Comparison of ENCODE assay signal across 9 cellular contexts in genomic region chr10:70664702-70665195, GRCh38. TPM values are rescaled to one million over a fixed set of nuclear protein-coding genes. Genes with fewer than 3 reads are reported as not detected.
DNase-seq lines count a peak whose midpoint lies in the region; ATAC-seq and TF ChIP-seq lines count a peak whose summit lies in the region.
"Had no signal": no experiment of that assay in that cellular context is flagged by ENCODE, and none has a peak within 500 bp of the region (broad histone marks: within the 10 kb centered on the region; RNA-seq: fewer than 3 reads in every experiment).

No MANE protein-coding gene starts in this region.

- ATAC-seq in stimulated activated naive B cell treated with anti-CD40 and anti-IgM and Interleukin-4, amounts not matched to agents 10 μg/mL and 1 μg/mL and 100 μg/mL, for 72 hours (replicated peaks): peak; percentile 58 to 87
- ATAC-seq in GM18519 (IDR thresholded peaks at IDR 0.05; ENCODE audit: low FRiP score, unreplicated experiment) (no peak), GM19395 (IDR thresholded peaks at IDR 0.05; ENCODE audit: unreplicated experiment) (no peak)

- H2AFZ ChIP-seq in SK-N-SH (ENCODE audit: low read depth): 0 out of 2 replicates have a peak overlapping the region, but pooled peaks have one; percentile 37

- H3K9me3 Mint-ChIP-seq in stimulated activated naive B cell treated with anti-CD40 and anti-IgM and Interleukin-4, amounts not matched to agents 10 μg/mL and 1 μg/mL and 100 μg/mL, for 72 hours: peaks cover 5 to 8% of the 10 kb centered on the region in 2 donors

- no peak overlapping the region for H3K4me3 Mint-ChIP-seq in stimulated activated naive B cell treated with anti-CD40 and anti-IgM and Interleukin-4, amounts not matched to agents 10 μg/mL and 1 μg/mL and 100 μg/mL, for 72 hours

- intact Hi-C loops in cardiac septum (cut with DNase I): no loop called here

- POLR2A ChIA-PET in SK-N-SH (lab: Yijun Ruan, JAX): interaction anchor here (0.6 to 1.2 kb wide), 3 partner anchors 29 to 203 kb away, joined by 3 read pairs; no protein-coding TSS in a partner anchor

- H3K4me2 ChIP-seq in SK-N-SH: peak overlapping the region; percentile 39; the same call in 1 of the 2 replicates

- no peak overlapping the region for H3K4me3 ChIP-seq in SK-N-SH (ENCODE audit: low read depth in 2 of 2, low read length in 1 of 2)

- TF ChIP-seq RAD21 in SK-N-SH (IDR thresholded peaks at IDR 0.05; ENCODE audit: low read length): no peak

- no peaks in the 10 kb centered on the region for H3K9me3 ChIP-seq in SK-N-SH

- H4K20me1 ChIP-seq in SK-N-SH (ENCODE audit: insufficient read depth): no peaks in the 10 kb centered on the region

- DNase-seq in NCI-H510A treated with DMSO at 0.1 percent for 48 hours (lab: John Stamatoyannopoulos, UW) (peak; percentile 16), NCI-H510A (lab: John Stamatoyannopoulos, UW) (no peak), SK-N-SH (peak; percentile 78), cardiac septum (ENCODE audit: low spot score) (peak; percentile 66), HT-29 (ENCODE audit: low spot score) (no peak)
- DNase-seq in stimulated activated naive B cell treated with anti-CD40 and anti-IgM and Interleukin-4, amounts not matched to agents 10 μg/mL and 1 μg/mL and 100 μg/mL, for 72 hours: no peak

- no peak for TF ChIP-seq CTCF in SK-N-SH (IDR thresholded peaks at IDR 0.05)

- peaks cover 10% of the 10 kb centered on the region for H3F3A ChIP-seq in SK-N-SH (replicated peaks; ENCODE audit: insufficient read depth)

- H3K27me3 ChIP-seq in SK-N-SH (ENCODE audit: insufficient read depth): no peaks in the 10 kb centered on the region

- H3K36me3 Mint-ChIP-seq in stimulated activated naive B cell treated with anti-CD40 and anti-IgM and Interleukin-4, amounts not matched to agents 10 μg/mL and 1 μg/mL and 100 μg/mL, for 72 hours: no peaks in the 10 kb centered on the region

- peaks cover 26 to 31% of the 10 kb centered on the region in 2 donors for H3K27me3 Mint-ChIP-seq in stimulated activated naive B cell treated with anti-CD40 and anti-IgM and Interleukin-4, amounts not matched to agents 10 μg/mL and 1 μg/mL and 100 μg/mL, for 72 hours

- peaks cover 15% of the 10 kb centered on the region in 2 experiments for H3K4me1 ChIP-seq in SK-N-SH (ENCODE audit: control insufficient read depth in 1 of 2, insufficient read depth in 2 of 2, low read depth in 1 of 2, low read length in 1 of 2)

- H3K79me2 ChIP-seq in SK-N-SH (ENCODE audit: insufficient read depth): no peaks in the 10 kb centered on the region

- CTCF ChIA-PET in SK-N-SH (lab: Yijun Ruan, JAX): interaction anchor here (1.0 kb wide), 2 partner anchors 20 to 105 kb away, joined by 3 read pairs; no protein-coding TSS in a partner anchor

- peak overlapping the region; percentile 67 for H3K9ac ChIP-seq in SK-N-SH

- H3K27ac Mint-ChIP-seq in stimulated activated naive B cell treated with anti-CD40 and anti-IgM and Interleukin-4, amounts not matched to agents 10 μg/mL and 1 μg/mL and 100 μg/mL, for 72 hours: peak overlapping the region; percentile 11

- TF ChIP-seq EP300 in SK-N-SH (IDR thresholded peaks at IDR 0.05; ENCODE audit: borderline replicate concordance in 1 of 2, low read depth in 1 of 2, low read length in 1 of 2): peak; percentile 42 to 93; a peak in 3 of 4 replicates

- peak overlapping the region; percentile 68 to 93 for H3K27ac ChIP-seq in SK-N-SH (ENCODE audit: low read depth in 2 of 2, low read length in 1 of 2)

- H3K9me2 ChIP-seq in SK-N-SH: no peaks in the 10 kb centered on the region

- WGBS in SK-N-SH (ENCODE audit: low lambda C conversion rate): 10% methylated on average over 6 of the region's 6 CpGs

- peaks cover 7 to 8% of the 10 kb centered on the region in 2 donors for H3K4me1 Mint-ChIP-seq in stimulated activated naive B cell treated with anti-CD40 and anti-IgM and Interleukin-4, amounts not matched to agents 10 μg/mL and 1 μg/mL and 100 μg/mL, for 72 hours

- H3K36me3 ChIP-seq in SK-N-SH (replicated peaks in 1 of 2; ENCODE audit: control insufficient read depth in 1 of 2, insufficient read depth in 2 of 2, low read length in 1 of 2): no peaks in the 10 kb centered on the region

TF ChIP-seq in SK-N-SH, 30 proteins besides CTCF, POLR2A, EP300 and RAD21 (continues in another document):
- TF ChIP-seq SMC3 (IDR thresholded peaks at IDR 0.05; ENCODE audit: low read depth, low read length): no peak
- peak; percentile 67; the same call in 1 of the 2 replicates for TF ChIP-seq USF1 (IDR thresholded peaks at IDR 0.05; ENCODE audit: borderline replicate concordance, low read depth)
- no peak for TF ChIP-seq IRF3 (IDR thresholded peaks at IDR 0.05; ENCODE audit: low read depth, low read length)
- peak; percentile 84 for TF ChIP-seq FOSL2 (IDR thresholded peaks at IDR 0.05; ENCODE audit: borderline replicate concordance, low read depth)
- TF ChIP-seq RFX5 (IDR thresholded peaks at IDR 0.05; ENCODE audit: low read length): no peak
- peak; percentile 56 for TF ChIP-seq CHD2 (IDR thresholded peaks at IDR 0.05; ENCODE audit: low read length, partially characterized antibody)
- no peak for TF ChIP-seq EZH2phosphoT487 (IDR thresholded peaks at IDR 0.05; ENCODE audit: borderline replicate concordance, low read depth)
- no peak for TF ChIP-seq ZBTB33 (IDR thresholded peaks at IDR 0.05; ENCODE audit: borderline replicate concordance, low read depth)
- peak; percentile 96 for TF ChIP-seq RXRA (IDR thresholded peaks at IDR 0.05; ENCODE audit: borderline replicate concordance, low read depth)
- TF ChIP-seq USF2 (IDR thresholded peaks at IDR 0.05; ENCODE audit: borderline replicate concordance, low read depth, low read length): no peak
- TF ChIP-seq SIN3A (IDR thresholded peaks at IDR 0.05; ENCODE audit: borderline replicate concordance, low read depth, low read length): peak; percentile 79; the same call in 1 of the 2 replicates
- TF ChIP-seq FOXM1 (IDR thresholded peaks at IDR 0.05; ENCODE audit: low read depth): peak; percentile 60; the same call in 1 of the 2 replicates
- no peak for TF ChIP-seq GATA2 (CRISPR knock-in tag; IDR thresholded peaks at IDR 0.05)
- no peak for TF ChIP-seq NRF1 (IDR thresholded peaks at IDR 0.05; ENCODE audit: low read depth, low read length)
- no peak for TF ChIP-seq MEF2A (IDR thresholded peaks at IDR 0.05; ENCODE audit: borderline replicate concordance, low read depth)
- 0 out of 2 replicates have a peak, but pooled peaks have one; percentile 29 for TF ChIP-seq TAF1 (IDR thresholded peaks at IDR 0.05; ENCODE audit: borderline replicate concordance, low read depth, low read length)
- TF ChIP-seq YY1 (IDR thresholded peaks at IDR 0.05; ENCODE audit: low read depth): no peak
- peak; percentile 94 for TF ChIP-seq MAX (IDR thresholded peaks at IDR 0.05; ENCODE audit: low read depth)
- peak; percentile 97 for TF ChIP-seq TCF12 (IDR thresholded peaks at IDR 0.05)
- TF ChIP-seq FOXJ3 (CRISPR knock-in tag; IDR thresholded peaks at IDR 0.05): no peak

RNA-seq across cellular contexts. Expression of gene ADAMTS14, which starts 7.6 kb away (rescaled TPM):
- polyA plus RNA-seq in SK-N-SH (2012; rRNA removed): 1.1 and 1.2 TPM in 2 replicates
- 0.28 and 0.63 TPM in 2 replicates for polyA plus RNA-seq in SK-N-SH (2012; cell fraction: cytosol; rRNA removed)
- polyA plus RNA-seq in SK-N-SH (2012; cell fraction: nucleus; rRNA removed): 8.5 and 9.2 TPM in 2 replicates
- total RNA-seq in cardiac septum: 0.81 TPM
- 0.03 and 0.15 TPM in 2 replicates for total RNA-seq in HT-29 (2014; rRNA removed; shearing (Covaris generic))
- total RNA-seq: dermis microvascular lymphatic vessel endothelial cell had no signal

Comparison
In these comparisons a context has a peak if more than half of its experiments do, and no peak if none do; other contexts are left out.
1. DNase-seq: peak in NCI-H510A treated with DMSO at 0.1 percent for 48 hours (single experiment), SK-N-SH (single experiment) and cardiac septum (single experiment); none in NCI-H510A (single experiment), stimulated activated naive B cell treated with anti-CD40 and anti-IgM and Interleukin-4, amounts not matched to agents 10 μg/mL and 1 μg/mL and 100 μg/mL, for 72 hours (single experiment) and HT-29 (single experiment).
2. ATAC-seq: peak in stimulated activated naive B cell treated with anti-CD40 and anti-IgM and Interleukin-4, amounts not matched to agents 10 μg/mL and 1 μg/mL and 100 μg/mL, for 72 hours (2 of 2); none in GM18519 (single experiment) and GM19395 (single experiment).